ENCODE assay signal across 11 cellular contexts in the genomic region with DNA sequence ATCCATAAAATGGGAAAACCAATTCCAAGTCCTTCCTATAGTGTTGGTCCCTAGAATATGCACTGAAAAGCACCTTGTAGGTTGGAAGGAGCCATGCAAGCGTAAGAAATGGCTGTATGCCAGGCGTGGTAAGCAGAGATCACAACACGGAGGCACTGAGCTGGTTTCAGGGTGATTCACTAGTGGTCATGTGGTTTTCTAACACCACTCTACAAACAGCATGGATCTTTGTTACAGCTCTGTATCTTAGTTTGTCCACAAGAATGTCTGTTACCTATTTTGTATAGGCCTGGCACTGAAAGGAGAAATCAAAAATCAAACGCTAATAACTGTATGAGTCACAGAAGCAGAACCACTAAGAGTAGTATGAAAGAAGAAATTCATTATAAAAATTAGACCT.
DNase-seq lines count a peak whose midpoint lies in the region; ATAC-seq, FAIRE-seq and TF ChIP-seq lines count a peak whose summit lies in the region.
"Had no signal": no experiment of that assay in that cellular context is flagged by ENCODE, and none has a peak within 500 bp of the region (broad histone marks: within the 10 kb centered on the region; RNA-seq: fewer than 3 reads in every experiment).

No MANE protein-coding gene starts in this region.

- no peaks in the 10 kb centered on the region for H3K36me3 ChIP-seq in transverse colon
- no peaks in the 10 kb centered on the region for H3K36me3 ChIP-seq in CD8-positive, alpha-beta T cell (ENCODE audit: insufficient read depth, low read length)

- peak; percentile 66 to 70; a peak in 5 of 6 replicates for ATAC-seq in A549
- peak; percentile 86 for ATAC-seq in GM18870 (IDR thresholded peaks at IDR 0.05; ENCODE audit: unreplicated experiment)
- peak; percentile 61 for ATAC-seq in HG03520 (IDR thresholded peaks at IDR 0.05; ENCODE audit: unreplicated experiment)
- no peak for ATAC-seq in CD8-positive, alpha-beta T cell

- peaks cover 6% of the 10 kb centered on the region; the same call in 2 of the 3 replicates for H3K4me1 ChIP-seq in A549
- no peaks in the 10 kb centered on the region for H3K4me1 ChIP-seq in transverse colon
- H3K4me1 ChIP-seq in CD8-positive, alpha-beta T cell (ENCODE audit: insufficient read depth, low read length): no peaks in the 10 kb centered on the region
- H3K4me1 ChIP-seq: parathyroid adenoma had no signal

- POLR2A ChIA-PET in A549 (lab: Yijun Ruan, JAX): interaction anchor here (0.9 kb wide), 1 partner anchor 384 kb away, joined by 3 read pairs; no protein-coding TSS in a partner anchor
- POLR2A ChIA-PET in CD8-positive, alpha-beta T cell (lab: Charles Lee): no interaction called here

- TF ChIP-seq EP300 in A549 (IDR thresholded peaks at IDR 0.05) (no peak), transverse colon (IDR thresholded peaks at IDR 0.05; ENCODE audit: low read depth) (no peak)

- H3K4me3 ChIP-seq in A549 (no peak overlapping the region), cardiac fibroblast (replicated peaks in 1 of 2; ENCODE audit: low read depth in 2 of 2, low read length in 2 of 2) (no peak overlapping the region), transverse colon (no peak overlapping the region)
- H3K4me3 ChIP-seq in CD8-positive, alpha-beta T cell (ENCODE audit: low read depth, low read length): no peak overlapping the region

- FAIRE-seq in A549 (lab: Jason Lieb, UNC): no peak

- intact Hi-C loops in transverse colon (cut with DNase I; ENCODE audit: low total_unique reads): no loop called here
- intact Hi-C loops in CD8-positive, alpha-beta T cell (cut with DNase I, micrococcal nuclease): no loop called here

- CTCF ChIA-PET in A549 (lab: Yijun Ruan, JAX): interaction anchor here (1.2 to 1.6 kb wide), 2 partner anchors 10 to 19 kb away, joined by 3 to 5 read pairs; no protein-coding TSS in a partner anchor
- CTCF ChIA-PET in CD8-positive, alpha-beta T cell (lab: Charles Lee): no interaction called here

- H3K9me3 ChIP-seq in A549 (no peaks in the 10 kb centered on the region), transverse colon (no peaks in the 10 kb centered on the region)
- no peaks in the 10 kb centered on the region for H3K9me3 ChIP-seq in CD8-positive, alpha-beta T cell (ENCODE audit: low read length)

- no peak overlapping the region for H3K27ac Mint-ChIP-seq in CD8-positive, alpha-beta T cell

- 34% methylated on average over 4 of the region's 4 CpGs for WGBS in A549 (ENCODE audit: missing lambda C conversion rate)
- WGBS in transverse colon (ENCODE audit: low coverage in 1 of 2), 2 donors: 69 to 79% methylated on average over 3 to 4 of the region's 4 CpGs

- no peak overlapping the region for H3K4me2 ChIP-seq in A549

- H3K27ac ChIP-seq in A549 (peak overlapping the region in 1 of 2 experiments; percentile 63; a peak in 2 of 6 replicates), transverse colon (no peak overlapping the region)
- no peak overlapping the region for H3K27ac ChIP-seq in CD8-positive, alpha-beta T cell (ENCODE audit: low read depth, low read length)
- H3K27ac ChIP-seq: parathyroid adenoma had no signal

- in situ Hi-C loops in transverse colon (cut with MboI; ENCODE audit: low pct_ligation_motif_present in 1 of 4, low pct_unique_long_range_greater_than_20kb in 1 of 4, low sequenced_read_pairs in 3 of 4): loop anchor here in 1 of 4 donors (25.0 kb wide), 1 partner anchor 102 kb away; no protein-coding TSS in a partner anchor

- no peaks in the 10 kb centered on the region for H3K36me3 Mint-ChIP-seq in CD8-positive, alpha-beta T cell

- TF ChIP-seq RAD21 in A549 (conservative IDR thresholded peaks at IDR 0.05 in 1 of 2, IDR thresholded peaks at IDR 0.05 in 1 of 2): no peak

- DNase-seq in A549 (ENCODE audit: low read depth in 1 of 2, low spot score in 1 of 2): peak; percentile 2 to 29
- DNase-seq in cardiac fibroblast (ENCODE audit: low read depth in 2 of 2): peak; percentile 49 to 81
- no peak for DNase-seq in AML-193 (lab: John Stamatoyannopoulos, UW)
- DNase-seq in transverse colon: no peak
- no peak for DNase-seq in CD8-positive, alpha-beta T cell
- DNase-seq in activated CD4-positive, alpha-beta T cell treated with anti-CD3 and anti-CD28 coated beads, Interleukin-2, amount 50 U/mL, for 1 hour: no peak
- DNase-seq: activated T-cell treated with anti-CD3 and anti-CD28 coated beads for 4 hours; NK-92 treated with Interleukin-12 subunit alpha and Interleukin-12 subunit beta, amount 100 ng/mL, for 24 hours had no signal

- TF ChIP-seq POLR2A in A549 (IDR thresholded peaks at IDR 0.05; ENCODE audit: low read length) (no peak), transverse colon (IDR thresholded peaks at IDR 0.05) (no peak)

- no peaks in the 10 kb centered on the region for H3K27me3 ChIP-seq in transverse colon
- H3K27me3 ChIP-seq in CD8-positive, alpha-beta T cell (ENCODE audit: insufficient read depth, low read length): no peaks in the 10 kb centered on the region

- H3K4me1 Mint-ChIP-seq in CD8-positive, alpha-beta T cell (ENCODE audit: low read depth): no peaks in the 10 kb centered on the region

- H3K9me3 Mint-ChIP-seq in CD8-positive, alpha-beta T cell: no peaks in the 10 kb centered on the region

- peaks cover 2% of the 10 kb centered on the region for H3K27me3 Mint-ChIP-seq in CD8-positive, alpha-beta T cell (ENCODE audit: low read depth)

- TF ChIP-seq CTCF in A549 (IDR thresholded peaks at IDR 0.05) (no peak), cardiac fibroblast (IDR thresholded peaks at IDR 0.05; ENCODE audit: low read depth, low read length) (no peak), transverse colon (IDR thresholded peaks at IDR 0.05) (no peak)
- no peak for TF ChIP-seq CTCF in CD8-positive, alpha-beta T cell (IDR thresholded peaks at IDR 0.05)

- no peak overlapping the region for H3K4me3 Mint-ChIP-seq in CD8-positive, alpha-beta T cell

TF ChIP-seq in A549, 52 proteins besides CTCF, POLR2A, EP300 and RAD21:
- no peak for TF ChIP-seq MAFK (IDR thresholded peaks at IDR 0.05; ENCODE audit: partially characterized antibody)
- no peak for TF ChIP-seq CBX2 (IDR thresholded peaks at IDR 0.05; ENCODE audit: borderline replicate concordance, low read depth)
- TF ChIP-seq HDAC2 (IDR thresholded peaks at IDR 0.05): no peak
- no peak for TF ChIP-seq NFE2L2 (conservative IDR thresholded peaks at IDR 0.05; ENCODE audit: low read length)
TF ChIP-seq in A549: peak in this region for 0.

Comparison
In these comparisons a context has a peak if more than half of its experiments do, and no peak if none do; other contexts are left out.
1. DNase-seq: peak in A549 (2 of 2) and cardiac fibroblast (2 of 2); none in AML-193 (0 of 2), transverse colon (single experiment), CD8-positive, alpha-beta T cell (0 of 7) and activated CD4-positive, alpha-beta T cell treated with anti-CD3 and anti-CD28 coated beads, Interleukin-2, amount 50 U/mL, for 1 hour (single experiment).